9 cellular contexts compared by ENCODE assay signal in the genomic region with DNA sequence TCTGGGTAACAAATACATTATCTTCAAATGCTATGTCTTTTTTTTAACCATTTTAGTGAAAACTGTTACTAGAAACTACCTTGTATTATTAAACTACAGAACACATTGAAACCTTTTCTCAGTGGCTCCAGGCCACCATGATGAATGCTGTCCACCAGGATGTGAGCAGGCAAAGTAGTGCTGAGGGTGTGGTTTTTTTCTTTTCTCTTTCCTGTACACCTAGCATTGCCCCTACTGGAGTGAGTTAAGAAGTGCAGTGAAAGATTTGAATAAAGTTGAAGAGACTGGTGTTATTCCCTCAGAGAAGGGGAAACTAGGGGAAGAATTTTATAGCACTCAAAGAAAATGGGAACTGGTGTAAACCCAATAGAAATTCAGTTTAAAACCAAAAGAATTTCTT.
A peak's percentile ranks its signal among the peaks of the same experiment; 100 is the strongest.
DNase-seq lines count a peak whose midpoint lies in the region; ATAC-seq, FAIRE-seq and TF ChIP-seq lines count a peak whose summit lies in the region.
"Had no signal": no experiment of that assay in that cellular context is flagged by ENCODE, and none has a peak within 500 bp of the region (broad histone marks: within the 10 kb centered on the region; RNA-seq: fewer than 3 reads in every experiment).

No MANE protein-coding gene starts in this region.

- H3K18ac ChIP-seq in H9 (ENCODE audit: insufficient read length, low read depth, low read length) (no peak overlapping the region), neuronal stem cell (ENCODE audit: low read length) (no peak overlapping the region)

- peak; percentile 20 for FAIRE-seq in TTC549 (lab: Jason Lieb, UNC)
- FAIRE-seq: endometrium had no signal

- H3K23me2 ChIP-seq in H9 (ENCODE audit: insufficient read length, low read depth, low read length, poor library complexity, severe bottlenecking), result no peaks in the 10 kb centered on the region

- H3K36me3 Mint-ChIP-seq in CD4-positive, alpha-beta memory T cell, result peaks cover 46 to 67% of the 10 kb centered on the region in 2 donors
- H3K36me3 Mint-ChIP-seq in H9 (ENCODE audit: insufficient read depth in 1 of 3, low read depth in 3 of 3), result peaks cover 5 to 15% (median 8%) of the 10 kb centered on the region in 3 experiments; a peak in 5 of 7 replicates

- no peak overlapping the region for H4K5ac ChIP-seq in H9 (ENCODE audit: insufficient read length, low read depth, low read length)

- H3K9me3 ChIP-seq in CD4-positive, alpha-beta memory T cell (ENCODE audit: control insufficient read depth in 1 of 2, low read length in 2 of 2), result no peaks in the 10 kb centered on the region
- H3K9me3 ChIP-seq in H9 (ENCODE audit: control insufficient read depth, low read depth, low read length), result no peaks in the 10 kb centered on the region
- no peaks in the 10 kb centered on the region for H3K9me3 ChIP-seq in neuronal stem cell (replicated peaks in 1 of 2; ENCODE audit: control insufficient read depth in 2 of 2, insufficient read depth in 1 of 2, low read depth in 1 of 2, low read length in 2 of 2)

- no peaks in the 10 kb centered on the region for H3K9me3 Mint-ChIP-seq in CD4-positive, alpha-beta memory T cell
- H3K9me3 Mint-ChIP-seq in H9, result no peaks in the 10 kb centered on the region

- H2BK15ac ChIP-seq in H9 (ENCODE audit: low read depth, low read length) (no peak overlapping the region), neuronal stem cell (ENCODE audit: low read length) (no peak overlapping the region)

- H3K36me3 ChIP-seq in CD4-positive, alpha-beta memory T cell (ENCODE audit: insufficient read depth, low read length), result peaks cover 18% of the 10 kb centered on the region
- H3K36me3 ChIP-seq in neuronal stem cell (replicated peaks in 1 of 2; ENCODE audit: control insufficient read depth in 2 of 2, insufficient read depth in 2 of 2, low read length in 2 of 2), result peaks cover 4 to 49% of the 10 kb centered on the region in 2 donors

- H3K14ac ChIP-seq in H9 (ENCODE audit: insufficient read depth, low read length), result no peak overlapping the region
- H3K14ac ChIP-seq in neuronal stem cell (ENCODE audit: low read length), result no peak overlapping the region

- H3K4me3 Mint-ChIP-seq in CD4-positive, alpha-beta memory T cell, result no peak overlapping the region
- H3K4me3 Mint-ChIP-seq in H9, result no peak overlapping the region

- no peak overlapping the region for H3K27ac Mint-ChIP-seq in CD4-positive, alpha-beta memory T cell
- peak overlapping the region in 1 of 3 experiments; percentile 52; a peak in 1 of 7 replicates for H3K27ac Mint-ChIP-seq in H9

- no peak overlapping the region for H4K8ac ChIP-seq in H9 (replicated peaks; ENCODE audit: insufficient read length, low read depth, low read length)
- H4K8ac ChIP-seq in neuronal stem cell (ENCODE audit: low read depth, low read length), result no peak overlapping the region

- H3K4me2 ChIP-seq in H9 (ENCODE audit: insufficient read depth, insufficient read length, low read length), result no peak overlapping the region
- no peak overlapping the region for H3K4me2 ChIP-seq in neuronal stem cell (ENCODE audit: insufficient read depth, low read length, poor library complexity, severe bottlenecking)

- H3K23ac ChIP-seq in H9 (ENCODE audit: insufficient read length, low read depth, low read length), result no peak overlapping the region
- H3K23ac ChIP-seq in neuronal stem cell (ENCODE audit: low read depth, low read length, poor library complexity), result no peak overlapping the region

- H3K4me3 ChIP-seq in CD4-positive, alpha-beta memory T cell (ENCODE audit: low read length in 2 of 2), result no peak overlapping the region
- no peak overlapping the region for H3K4me3 ChIP-seq in neuronal stem cell (ENCODE audit: low read length in 2 of 2)

- H3T11ph ChIP-seq in H9 (ENCODE audit: low read length), result no peak overlapping the region

- no peaks in the 10 kb centered on the region for H4K20me1 ChIP-seq in H9 (ENCODE audit: control insufficient read depth, insufficient read depth, insufficient read length)

- no peak overlapping the region for H3K56ac ChIP-seq in H9 (ENCODE audit: insufficient read length, low read depth, low read length)

- H2AFZ ChIP-seq in H9 (ENCODE audit: low read length) (no peak overlapping the region), neuronal stem cell (ENCODE audit: low read length) (no peak overlapping the region)

- H3K27me3 ChIP-seq in CD4-positive, alpha-beta memory T cell (ENCODE audit: insufficient read depth, low read length), result no peaks in the 10 kb centered on the region
- H3K27me3 ChIP-seq in H9 (ENCODE audit: insufficient read depth, low read length) (no peaks in the 10 kb centered on the region), neuronal stem cell (ENCODE audit: control insufficient read depth in 3 of 3, insufficient read depth in 3 of 3, low read depth in 1 of 3, low read length in 3 of 3) (no peaks in the 10 kb centered on the region)

- POLR2A ChIA-PET in CD4-positive, alpha-beta memory T cell (lab: Charles Lee; ENCODE audit: partially characterized antibody), result no interaction called here

- H3K4ac ChIP-seq in H9 (ENCODE audit: low read depth, low read length) (no peak overlapping the region), neuronal stem cell (ENCODE audit: low read length) (no peak overlapping the region)

- H2BK12ac ChIP-seq in H9 (ENCODE audit: insufficient read length, low read depth, low read length), result no peak overlapping the region
- H2BK12ac ChIP-seq in neuronal stem cell (ENCODE audit: low read length), result no peak overlapping the region

- H2BK5ac ChIP-seq in H9 (ENCODE audit: insufficient read length, low read length), result no peak overlapping the region
- H2BK5ac ChIP-seq in neuronal stem cell (ENCODE audit: low read length), result no peak overlapping the region

- no peaks in the 10 kb centered on the region for H3K79me1 ChIP-seq in H9 (ENCODE audit: insufficient read depth, low read depth, low read length, poor library complexity, severe bottlenecking)
- no peaks in the 10 kb centered on the region for H3K79me1 ChIP-seq in neuronal stem cell (ENCODE audit: low read depth, low read length)

- H2BK120ac ChIP-seq in H9 (ENCODE audit: low read depth, low read length, poor library complexity, severe bottlenecking), result no peak overlapping the region
- no peak overlapping the region for H2BK120ac ChIP-seq in neuronal stem cell (ENCODE audit: low read depth, low read length)

- peak; percentile 59 for TF ChIP-seq CTCF in H9 (conservative IDR thresholded peaks at IDR 0.05)

- no peaks in the 10 kb centered on the region for H3K79me2 ChIP-seq in H9 (ENCODE audit: insufficient read depth, low read length)

- DNase-seq in CD4-positive, alpha-beta memory T cell, result peak in 3 of 5 donors; percentile 17 to 41 (median 37)
- no peak for DNase-seq in H9
- no peak for DNase-seq in left colon
- DNase-seq in neuronal stem cell (ENCODE audit: low spot score), result no peak
- no peak for DNase-seq in posterior cingulate gyrus

- H3K9ac ChIP-seq in H9 (ENCODE audit: extremely low read depth, insufficient read length, low read length) (no peak overlapping the region), neuronal stem cell (ENCODE audit: low read depth, low read length, poor library complexity) (no peak overlapping the region)

- no peak overlapping the region for H2AK5ac ChIP-seq in H9 (ENCODE audit: insufficient read length, low read length)
- H2AK5ac ChIP-seq in neuronal stem cell (ENCODE audit: low read depth, low read length), result no peak overlapping the region

- intact Hi-C loops in CD4-positive, alpha-beta memory T cell (cut with micrococcal nuclease), result no loop called here
- intact Hi-C loops in left colon (cut with DNase I, micrococcal nuclease), result no loop called here
- intact Hi-C loops in posterior cingulate gyrus (cut with DNase I), result no loop called here

- H2BK20ac ChIP-seq in H9 (ENCODE audit: low read depth, low read length, poor library complexity, severe bottlenecking), result no peak overlapping the region

- peaks cover 9 to 19% (median 18%) of the 10 kb centered on the region in 4 donors for H3K4me1 Mint-ChIP-seq in CD4-positive, alpha-beta memory T cell
- H3K4me1 Mint-ChIP-seq in H9, result no peaks in the 10 kb centered on the region

- CTCF ChIA-PET in CD4-positive, alpha-beta memory T cell (lab: Charles Lee; ENCODE audit: partially characterized antibody), result interaction anchor here (1.0 to 1.3 kb wide), 3 partner anchors 9 to 253 kb away, joined by 3 to 4 read pairs (median 3); no protein-coding TSS in a partner anchor

- ATAC-seq in left colon (peak; percentile 95), HG02973 (IDR thresholded peaks at IDR 0.05; ENCODE audit: unreplicated experiment) (no peak), GM18907 (IDR thresholded peaks at IDR 0.05; ENCODE audit: unreplicated experiment) (no peak)

- no peaks in the 10 kb centered on the region for H3K27me3 Mint-ChIP-seq in CD4-positive, alpha-beta memory T cell
- H3K27me3 Mint-ChIP-seq in H9 (ENCODE audit: low read depth), result no peaks in the 10 kb centered on the region

- no peak overlapping the region for H3K27ac ChIP-seq in CD4-positive, alpha-beta memory T cell (ENCODE audit: low read depth, low read length)
- no peak overlapping the region for H3K27ac ChIP-seq in H9 (ENCODE audit: insufficient read length, low read depth, low read length)
- no peak overlapping the region for H3K27ac ChIP-seq in neuronal stem cell (replicated peaks; ENCODE audit: low read length)

- H4K91ac ChIP-seq in H9 (ENCODE audit: insufficient read length, low read depth, low read length) (no peak overlapping the region), neuronal stem cell (ENCODE audit: low read depth, low read length, poor library complexity) (no peak overlapping the region)

- H3K4me1 ChIP-seq in CD4-positive, alpha-beta memory T cell (ENCODE audit: insufficient read depth, low read length), result no peaks in the 10 kb centered on the region
- H3K4me1 ChIP-seq in H9 (ENCODE audit: insufficient read depth, low read length) (no peaks in the 10 kb centered on the region), neuronal stem cell (ENCODE audit: control insufficient read depth in 2 of 2, insufficient read depth in 1 of 2, low read depth in 1 of 2, low read length in 2 of 2) (peaks cover 2% of the 10 kb centered on the region in 2 donors)

Comparison
In these comparisons a context has a peak if more than half of its experiments do, and no peak if none do; other contexts are left out.
1. DNase-seq: peak in CD4-positive, alpha-beta memory T cell (3 of 5); none in H9 (single experiment), left colon (0 of 2), neuronal stem cell (single experiment) and posterior cingulate gyrus (0 of 10).